In genomic region chr1:116721608-116722007, GRCh38 we compare ENCODE assay signal across 20 cellular contexts. TPM values are rescaled to one million over a fixed set of nuclear protein-coding genes. Genes with fewer than 3 reads are reported as not detected.
DNase-seq lines count a peak whose midpoint lies in the region; ATAC-seq and TF ChIP-seq lines count a peak whose summit lies in the region.
"Had no signal": no experiment of that assay in that cellular context is flagged by ENCODE, and none has a peak within 500 bp of the region (broad histone marks: within the 10 kb centered on the region; RNA-seq: fewer than 3 reads in every experiment).

No MANE protein-coding gene starts in this region.

- H4K91ac ChIP-seq in neuronal stem cell (ENCODE audit: low read depth, low read length, poor library complexity) = no peak overlapping the region

- no peak overlapping the region for H2AFZ ChIP-seq in neuronal stem cell (ENCODE audit: low read length)

- H3K4me1 ChIP-seq in neuronal stem cell (ENCODE audit: control insufficient read depth in 2 of 2, insufficient read depth in 1 of 2, low read depth in 1 of 2, low read length in 2 of 2) = no peaks in the 10 kb centered on the region
- no peaks in the 10 kb centered on the region for H3K4me1 ChIP-seq in esophagus muscularis mucosa
- H3K4me1 ChIP-seq: SJSA1 had no signal

- no peak overlapping the region for H2AK5ac ChIP-seq in neuronal stem cell (ENCODE audit: low read depth, low read length)

- H3K18ac ChIP-seq in neuronal stem cell (ENCODE audit: low read length) = no peak overlapping the region

- DNase-seq in NCI-H69 (lab: John Stamatoyannopoulos, UW) = peak; percentile 56
- DNase-seq in NCI-H82 treated with DMSO at 0.1 percent for 48 hours (lab: John Stamatoyannopoulos, UW; ENCODE audit: unreplicated experiment) = peak; percentile 10
- no peak for DNase-seq in neuronal stem cell (ENCODE audit: low spot score)
- DNase-seq in esophagus muscularis mucosa (ENCODE audit: extremely low spot score) = no peak
- DNase-seq: CD8-positive, alpha-beta memory T cell; DMS79; KBM-7; NCI-H1105 treated with DMSO at 0.1 percent for 48 hours; NCI-H1694; NCI-H2107; NCI-H226; NCI-H526 treated with DMSO at 0.1 percent for 48 hours; NK-92 treated with Interleukin-12 subunit alpha and Interleukin-12 subunit beta, amount 100 ng/mL, for 24 hours; RPMI8226 had no signal

- ATAC-seq in esophagus mucosa = peak; percentile 80
- ATAC-seq in GM21381 (IDR thresholded peaks at IDR 0.05; ENCODE audit: unreplicated experiment) = no peak
- ATAC-seq in HG02798 (IDR thresholded peaks at IDR 0.05; ENCODE audit: poor library complexity, unreplicated experiment) = no peak

- intact Hi-C loops in esophagus muscularis mucosa (cut with DNase I) = no loop called here

- H3K27me3 ChIP-seq in neuronal stem cell (ENCODE audit: control insufficient read depth in 3 of 3, insufficient read depth in 3 of 3, low read depth in 1 of 3, low read length in 3 of 3) (no peaks in the 10 kb centered on the region), esophagus muscularis mucosa (no peaks in the 10 kb centered on the region)
- H3K27me3 ChIP-seq: BLaER1 treated with 17β-estradiol and CSF1 and Interleukin-3, amounts not matched to agents 10 nM and 100 nM; SJSA1 had no signal

- no peak for TF ChIP-seq CTCF in esophagus muscularis mucosa (IDR thresholded peaks at IDR 0.05)

- H3K9me3 ChIP-seq in neuronal stem cell (replicated peaks in 1 of 2; ENCODE audit: control insufficient read depth in 2 of 2, insufficient read depth in 1 of 2, low read depth in 1 of 2, low read length in 2 of 2) = no peaks in the 10 kb centered on the region
- no peaks in the 10 kb centered on the region for H3K9me3 ChIP-seq in esophagus muscularis mucosa
- H3K9me3 ChIP-seq: SJSA1 had no signal

- no peaks in the 10 kb centered on the region for H3K79me1 ChIP-seq in neuronal stem cell (ENCODE audit: low read depth, low read length)

- TF ChIP-seq POLR2A in esophagus muscularis mucosa (IDR thresholded peaks at IDR 0.05; ENCODE audit: low read depth) = no peak

- WGBS in neuronal stem cell (ENCODE audit: extremely low coverage in 2 of 2, insufficient read length in 2 of 2, insufficient replicate concordance in 1 of 2), 2 donors = no CpG with 5 or more reads among the region's 4 CpGs
- 89% methylated on average over 3 of the region's 4 CpGs for WGBS in esophagus muscularis mucosa

- no peak overlapping the region for H3K14ac ChIP-seq in neuronal stem cell (ENCODE audit: low read length)

- H2BK12ac ChIP-seq in neuronal stem cell (ENCODE audit: low read length) = no peak overlapping the region

- H2BK15ac ChIP-seq in neuronal stem cell (ENCODE audit: low read length) = no peak overlapping the region

- no peak overlapping the region for H3K23ac ChIP-seq in neuronal stem cell (ENCODE audit: low read depth, low read length, poor library complexity)

- no peak for TF ChIP-seq EP300 in esophagus muscularis mucosa (IDR thresholded peaks at IDR 0.05)

- no peaks in the 10 kb centered on the region for H3K36me3 ChIP-seq in neuronal stem cell (replicated peaks in 1 of 2; ENCODE audit: control insufficient read depth in 2 of 2, insufficient read depth in 2 of 2, low read length in 2 of 2)
- no peaks in the 10 kb centered on the region for H3K36me3 ChIP-seq in esophagus muscularis mucosa
- H3K36me3 ChIP-seq: BLaER1 treated with 17β-estradiol and CSF1 and Interleukin-3, amounts not matched to agents 10 nM and 100 nM; SJSA1 had no signal

- no peak overlapping the region for H3K4me2 ChIP-seq in neuronal stem cell (ENCODE audit: insufficient read depth, low read length, poor library complexity, severe bottlenecking)
- H3K4me2 ChIP-seq: BLaER1 treated with 17β-estradiol and CSF1 and Interleukin-3, amounts not matched to agents 10 nM and 100 nM had no signal

- H3K27ac ChIP-seq in neuronal stem cell (replicated peaks; ENCODE audit: low read length) (no peak overlapping the region), esophagus muscularis mucosa (replicated peaks in 1 of 4) (no peak overlapping the region)
- H3K27ac ChIP-seq: BLaER1 treated with 17β-estradiol and CSF1 and Interleukin-3, amounts not matched to agents 10 nM and 100 nM; SJSA1 had no signal

- H3K9ac ChIP-seq in neuronal stem cell (ENCODE audit: low read depth, low read length, poor library complexity) = peak overlapping the region; percentile 47
- H3K9ac ChIP-seq: BLaER1 treated with 17β-estradiol and CSF1 and Interleukin-3, amounts not matched to agents 10 nM and 100 nM had no signal

- no peak overlapping the region for H2BK120ac ChIP-seq in neuronal stem cell (ENCODE audit: low read depth, low read length)

- H4K8ac ChIP-seq in neuronal stem cell (ENCODE audit: low read depth, low read length) = no peak overlapping the region

- H3K4ac ChIP-seq in neuronal stem cell (ENCODE audit: low read length) = no peak overlapping the region

- H3K4me3 ChIP-seq in neuronal stem cell (ENCODE audit: low read length in 2 of 2) (no peak overlapping the region), esophagus muscularis mucosa (no peak overlapping the region)
- H3K4me3 ChIP-seq: BLaER1 treated with 17β-estradiol and CSF1 and Interleukin-3, amounts not matched to agents 10 nM and 100 nM; SJSA1 had no signal

- H2BK5ac ChIP-seq in neuronal stem cell (ENCODE audit: low read length) = peak overlapping the region; percentile 55

RNA-seq across cellular contexts. Expression of gene CD2, which starts 32.6 kb away (rescaled TPM):
- 1.3 TPM for total RNA-seq in esophagus mucosa
- not detected for polyA plus RNA-seq in neuronal stem cell (2013, experiment 1 of 2)
- not detected for polyA plus RNA-seq in neuronal stem cell (2013, experiment 2 of 2)
- total RNA-seq in esophagus muscularis mucosa = 1 to 10 TPM in 2 of 4 donors, under 1 TPM in 2; 0.42 to 4.3 (median 0.90) TPM
- total RNA-seq: H4, SJSA1 had no signal

RNA-seq across cellular contexts. Expression of gene IGSF3, which starts 54.1 kb away (rescaled TPM):
- 55.4 TPM for total RNA-seq in esophagus mucosa
- 12.7 TPM for polyA plus RNA-seq in neuronal stem cell (2013, experiment 1 of 2)
- polyA plus RNA-seq in neuronal stem cell (2013, experiment 2 of 2) = 13.8 TPM
- total RNA-seq in esophagus muscularis mucosa = 10 to 100 TPM in 1 of 4 donors, 1 to 10 TPM in 3; 2.5 to 14.3 (median 8.5) TPM
- polyA plus RNA-seq: CD8-positive, alpha-beta memory T cell had no signal

Comparison
In these comparisons a context has a peak if more than half of its experiments do, and no peak if none do; other contexts are left out.
1. DNase-seq: peak in NCI-H69 (single experiment) and NCI-H82 treated with DMSO at 0.1 percent for 48 hours (single experiment); none in neuronal stem cell (single experiment) and esophagus muscularis mucosa (single experiment).